ENCODE assay signal across 15 cellular contexts in the genomic region with DNA sequence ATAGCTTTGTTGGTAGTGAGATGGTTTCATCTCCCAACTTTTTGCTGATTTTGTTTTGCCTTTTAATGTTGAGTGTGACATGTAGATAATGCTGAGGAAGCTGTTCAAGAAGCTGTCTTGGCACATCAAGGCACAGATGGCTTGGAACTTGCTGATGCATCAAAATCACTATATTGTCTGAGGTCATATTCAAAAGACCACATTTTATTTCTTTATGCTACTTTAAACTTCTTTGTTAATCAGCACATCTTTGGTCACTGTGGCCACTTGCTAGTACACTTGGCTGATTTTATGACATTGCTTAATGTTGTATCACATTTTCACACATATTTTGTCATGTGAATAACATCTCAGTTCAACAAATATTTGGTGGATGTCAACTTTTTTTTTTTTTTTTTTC.
"Had no signal": no experiment of that assay in that cellular context is flagged by ENCODE, and none has a peak within 500 bp of the region (broad histone marks: within the 10 kb centered on the region; RNA-seq: fewer than 3 reads in every experiment).

No MANE protein-coding gene starts in this region.

- H3K27ac ChIP-seq: body of pancreas, epithelial cell of prostate, prostate gland had no signal

- DNase-seq: activated B cell treated with CpG ODN at 0.5 μM for 24 hours; activated CD4-positive, alpha-beta T cell treated with anti-CD3 and anti-CD28 coated beads, Interleukin-2, amount 50 U/mL, for 1 hour; activated naive CD4-positive, alpha-beta T cell treated with anti-CD3 and anti-CD28 coated beads, Interleukin-2, amount 50 U/mL, for 16 hours; body of pancreas; central memory CD4-positive, alpha-beta T cell; effector memory CD4-positive, alpha-beta T cell; left cardiac atrium; naive thymus-derived CD8-positive, alpha-beta T cell; stimulated activated CD4-positive, alpha-beta T cell treated with anti-CD3 and anti-CD28 coated beads, Interleukin-12 subunit alpha, Interleukin-12 subunit beta, amount 100 ng/mL, for 4 hours; stimulated activated naive CD4-positive, alpha-beta T cell treated with Interleukin-2 at 50 U/mL for 16 hours; T-helper 2 cell had no signal

- H3K9me3 ChIP-seq: body of pancreas, prostate gland had no signal

- H3K4me3 ChIP-seq: body of pancreas, prostate gland had no signal

- H3K36me3 ChIP-seq: prostate gland had no signal

- FAIRE-seq: TTC549 had no signal

- H3K27me3 ChIP-seq: body of pancreas had no signal

- ATAC-seq: body of pancreas; left cardiac atrium; naive thymus-derived CD8-positive, alpha-beta T cell; sciatic nerve had no signal
